15 cellular contexts compared by ENCODE assay signal in the genomic region with DNA sequence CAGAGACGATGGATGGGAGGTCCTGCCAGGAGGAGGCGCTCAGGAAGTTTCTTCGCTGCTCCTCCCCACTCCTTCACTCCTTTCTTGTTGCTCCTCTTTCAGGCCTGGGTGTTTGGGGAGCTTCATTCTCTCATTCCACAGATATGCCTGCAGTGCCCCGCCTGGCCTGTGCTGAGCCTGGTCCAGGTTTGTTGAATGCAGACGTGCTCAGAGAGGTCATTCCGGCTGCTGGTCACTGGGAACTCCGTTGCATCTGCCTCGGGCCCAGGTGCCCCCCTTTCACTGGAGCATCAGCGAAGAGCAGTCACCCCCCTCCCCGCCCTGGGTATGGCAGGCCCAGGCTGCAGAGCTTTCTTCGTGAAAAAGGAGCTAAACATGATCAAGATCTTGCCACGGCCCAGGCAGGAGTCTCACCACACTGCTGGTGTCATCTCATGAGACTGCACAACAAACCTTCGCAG.
"Had no signal": no experiment of that assay in that cellular context is flagged by ENCODE, and none has a peak within 500 bp of the region (broad histone marks: within the 10 kb centered on the region; RNA-seq: fewer than 3 reads in every experiment).

No MANE protein-coding gene starts in this region.

- H3K27ac ChIP-seq: ascending aorta, gastrocnemius medialis, neutrophil, parathyroid adenoma had no signal

- ATAC-seq: gastrocnemius medialis; naive thymus-derived CD8-positive, alpha-beta T cell had no signal

- H3K36me3 Mint-ChIP-seq: naive thymus-derived CD8-positive, alpha-beta T cell had no signal

- H3K36me3 ChIP-seq: ascending aorta, gastrocnemius medialis, neutrophil had no signal

- H3K27me3 Mint-ChIP-seq: activated T-cell treated with anti-CD3 and anti-CD28 coated beads, Interleukin-2, amount 50 U/mL, for 24 hours had no signal

- H3K4me1 Mint-ChIP-seq: activated CD4-positive, alpha-beta memory T cell treated with anti-CD3 and anti-CD28 coated beads, Interleukin-2, amount 10 ng/mL, durations not matched to agents 7 days and 5 days; immature natural killer cell; naive thymus-derived CD8-positive, alpha-beta T cell had no signal

- H3K4me3 Mint-ChIP-seq: activated CD4-positive, alpha-beta memory T cell treated with anti-CD3 and anti-CD28 coated beads, Interleukin-2, amount 10 ng/mL, durations not matched to agents 7 days and 5 days; activated T-cell treated with anti-CD3 and anti-CD28 coated beads, Interleukin-2, amount 50 U/mL, for 24 hours; immature natural killer cell; memory B cell; naive thymus-derived CD8-positive, alpha-beta T cell had no signal

- H3K27ac Mint-ChIP-seq: activated CD4-positive, alpha-beta memory T cell treated with anti-CD3 and anti-CD28 coated beads, Interleukin-2, amount 10 ng/mL, durations not matched to agents 7 days and 5 days; activated T-cell treated with anti-CD3 and anti-CD28 coated beads, Interleukin-2, amount 50 U/mL, for 24 hours; immature natural killer cell; memory B cell had no signal

- H3K4me1 ChIP-seq: ascending aorta, gastrocnemius medialis, parathyroid adenoma had no signal

- H3K9me3 Mint-ChIP-seq: activated CD4-positive, alpha-beta memory T cell treated with anti-CD3 and anti-CD28 coated beads, Interleukin-2, amount 10 ng/mL, durations not matched to agents 7 days and 5 days; activated T-cell treated with anti-CD3 and anti-CD28 coated beads, Interleukin-2, amount 50 U/mL, for 24 hours; immature natural killer cell had no signal

- H3K9me3 ChIP-seq: ascending aorta, gastrocnemius medialis, neutrophil had no signal

- DNase-seq: activated CD4-positive, alpha-beta memory T cell treated with anti-CD3 and anti-CD28 coated beads, Interleukin-2, amount 10 ng/mL, durations not matched to agents 7 days and 5 days; activated CD4-positive, alpha-beta T cell treated with anti-CD3 and anti-CD28 coated beads for 4 hours; activated naive CD4-positive, alpha-beta T cell treated with anti-CD3 and anti-CD28 coated beads, Interleukin-2, amount 50 U/mL, for 16 hours; activated T-cell treated with anti-CD3 and anti-CD28 coated beads, Interleukin-2, amount 50 U/mL, for 24 hours; cortex of kidney; gastrocnemius medialis; immature natural killer cell; naive thymus-derived CD8-positive, alpha-beta T cell; stimulated activated CD4-positive, alpha-beta T cell treated with anti-CD3 and anti-CD28 coated beads, Interleukin-1b, Interleukin-23, amount 100 ng/mL, for 48 hours; stimulated activated CD8-positive, alpha-beta memory T cell treated with anti-CD3 and anti-CD28 coated beads, Interleukin-4, amount 100 ng/mL, for 48 hours; stimulated activated naive CD4-positive, alpha-beta T cell had no signal

- H3K27me3 ChIP-seq: ascending aorta, gastrocnemius medialis had no signal

- H3K4me3 ChIP-seq: ascending aorta, gastrocnemius medialis had no signal
